ENCODE assay signal across 1 cellular context in the genomic region with DNA sequence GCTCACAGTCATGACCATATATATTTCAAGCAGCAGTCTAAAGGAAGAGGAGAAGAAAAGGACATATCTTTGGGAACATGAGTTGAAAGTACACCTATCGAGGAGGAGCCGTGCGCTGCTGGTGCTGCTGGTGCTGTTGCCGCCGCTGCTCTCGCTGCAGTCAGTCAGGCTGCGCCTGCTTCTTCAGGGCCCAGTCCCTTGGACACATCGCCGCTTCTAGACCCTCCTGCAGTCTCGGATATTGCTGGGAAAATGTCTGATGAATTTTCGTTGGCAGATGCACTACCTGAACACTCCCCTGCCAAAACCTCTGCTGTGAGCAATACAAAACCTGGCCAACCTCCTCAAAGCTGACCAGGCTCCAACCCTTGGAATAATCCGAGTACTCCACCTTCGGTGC.
TF ChIP-seq lines count a peak whose summit lies in the region.

No MANE protein-coding gene starts in this region.

TF ChIP-seq in H1, 55 proteins besides CTCF, POLR2A, EP300 and RAD21 (continued from another document):
- TF ChIP-seq CHD7 (IDR thresholded peaks at IDR 0.05; ENCODE audit: insufficient replicate concordance, low read length) (no peak), RNF2 (IDR thresholded peaks at IDR 0.05; ENCODE audit: borderline replicate concordance, low read depth, low read length, missing control alignments, poor library complexity, severe bottlenecking) (no peak), EZH2 (IDR thresholded peaks at IDR 0.05; ENCODE audit: low read depth, low read length, severe bottlenecking) (no peak), JUND (IDR thresholded peaks at IDR 0.05; ENCODE audit: low read length) (no peak), RFX5 (IDR thresholded peaks at IDR 0.05; ENCODE audit: borderline replicate concordance, low read depth, low read length) (no peak), KDM4A (IDR thresholded peaks at IDR 0.05; ENCODE audit: low read depth, low read length, severe bottlenecking) (no peak), ZNF274 (IDR thresholded peaks at IDR 0.05; ENCODE audit: borderline replicate concordance, extremely low read depth, low read length) (no peak), SIRT6 (IDR thresholded peaks at IDR 0.05; ENCODE audit: low read length) (no peak), CTBP2 (IDR thresholded peaks at IDR 0.05; ENCODE audit: borderline replicate concordance, insufficient read depth, insufficient read length, low read length) (no peak), YY1 (IDR thresholded peaks at IDR 0.05; ENCODE audit: low read depth, low read length) (no peak), SUZ12 (IDR thresholded peaks at IDR 0.05; ENCODE audit: low read length) (no peak), PHF8 (conservative IDR thresholded peaks at IDR 0.05; ENCODE audit: low read depth, low read length) (no peak)
